1 cellular context compared by ENCODE assay signal in the genomic region with DNA sequence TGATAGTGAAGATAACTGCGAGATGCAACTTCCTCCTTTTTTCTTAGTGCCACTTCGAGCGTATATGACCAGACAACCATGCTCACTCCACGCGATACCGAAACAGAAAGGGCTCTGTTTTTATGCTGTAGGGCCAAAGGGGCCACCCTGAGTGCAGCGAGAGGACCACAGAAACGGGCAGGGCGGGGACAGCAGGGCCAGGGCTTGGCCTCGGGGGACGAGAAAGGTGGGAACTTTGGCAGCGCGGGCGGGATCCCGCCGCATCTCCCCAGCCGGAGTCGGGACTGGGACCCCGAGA.
TF ChIP-seq lines count a peak whose summit lies in the region.

No MANE protein-coding gene starts in this region.

TF ChIP-seq in K562, 482 proteins besides CTCF, POLR2A, EP300 and RAD21 (continued from another document and continues in another):
- TF ChIP-seq, protein P1, sequence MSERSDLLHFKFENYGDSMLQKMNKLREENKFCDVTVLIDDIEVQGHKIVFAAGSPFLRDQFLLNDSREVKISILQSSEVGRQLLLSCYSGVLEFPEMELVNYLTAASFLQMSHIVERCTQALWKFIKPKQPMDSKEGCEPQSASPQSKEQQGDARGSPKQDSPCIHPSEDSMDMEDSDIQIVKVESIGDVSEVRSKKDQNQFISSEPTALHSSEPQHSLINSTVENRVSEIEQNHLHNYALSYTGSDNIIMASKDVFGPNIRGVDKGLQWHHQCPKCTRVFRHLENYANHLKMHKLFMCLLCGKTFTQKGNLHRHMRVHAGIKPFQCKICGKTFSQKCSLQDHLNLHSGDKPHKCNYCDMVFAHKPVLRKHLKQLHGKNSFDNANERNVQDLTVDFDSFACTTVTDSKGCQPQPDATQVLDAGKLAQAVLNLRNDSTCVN (CRISPR knock-in tag; IDR thresholded peaks at IDR 0.05), result no peak
- TF ChIP-seq CEBPB (tag; IDR thresholded peaks at IDR 0.05), result no peak
- no peak for TF ChIP-seq HNRNPH1 (optimal IDR thresholded peaks at IDR 0.05; ENCODE audit: low read depth, low read length)
- TF ChIP-seq ZNF764 (CRISPR knock-in tag; IDR thresholded peaks at IDR 0.05; ENCODE audit: low read depth), result no peak
- TF ChIP-seq SIN3A (IDR thresholded peaks at IDR 0.05; ENCODE audit: borderline replicate concordance in 2 of 2, control insufficient read depth in 1 of 2, low read depth in 2 of 2, low read length in 2 of 2), result 0 out of 4 replicates have a peak, but pooled peaks of 1 of the 2 experiments have one; percentile 15
- no peak for TF ChIP-seq ZNF3 (CRISPR knock-in tag; IDR thresholded peaks at IDR 0.05)
- no peak for TF ChIP-seq DDX20 (tag; IDR thresholded peaks at IDR 0.05; ENCODE audit: low read depth)
- no peak for TF ChIP-seq ZNF217 (CRISPR knock-in tag; IDR thresholded peaks at IDR 0.05)
- TF ChIP-seq CBX1 (IDR thresholded peaks at IDR 0.05; ENCODE audit: low read depth), result no peak
- no peak for TF ChIP-seq ZNF165 (CRISPR knock-in tag; IDR thresholded peaks at IDR 0.05; ENCODE audit: borderline replicate concordance)
- no peak for TF ChIP-seq HNRNPL (IDR thresholded peaks at IDR 0.05; ENCODE audit: low read depth, low read length)
- TF ChIP-seq SAP30 (IDR thresholded peaks at IDR 0.05; ENCODE audit: borderline replicate concordance, insufficient read depth, low read depth, low read length, poor library complexity, severe bottlenecking), result no peak
- no peak for TF ChIP-seq TCF7 (IDR thresholded peaks at IDR 0.05; ENCODE audit: borderline replicate concordance)
- no peak; a peak in 1 of 4 replicates for TF ChIP-seq FOXK2 (conservative IDR thresholded peaks at IDR 0.05 in 1 of 2, IDR thresholded peaks at IDR 0.05 in 1 of 2; ENCODE audit: low read depth in 2 of 2)
- TF ChIP-seq, protein P2, sequence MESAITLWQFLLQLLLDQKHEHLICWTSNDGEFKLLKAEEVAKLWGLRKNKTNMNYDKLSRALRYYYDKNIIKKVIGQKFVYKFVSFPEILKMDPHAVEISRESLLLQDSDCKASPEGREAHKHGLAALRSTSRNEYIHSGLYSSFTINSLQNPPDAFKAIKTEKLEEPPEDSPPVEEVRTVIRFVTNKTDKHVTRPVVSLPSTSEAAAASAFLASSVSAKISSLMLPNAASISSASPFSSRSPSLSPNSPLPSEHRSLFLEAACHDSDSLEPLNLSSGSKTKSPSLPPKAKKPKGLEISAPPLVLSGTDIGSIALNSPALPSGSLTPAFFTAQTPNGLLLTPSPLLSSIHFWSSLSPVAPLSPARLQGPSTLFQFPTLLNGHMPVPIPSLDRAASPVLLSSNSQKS (CRISPR knock-in tag; IDR thresholded peaks at IDR 0.05), result no peak
- TF ChIP-seq SMAD2 (IDR thresholded peaks at IDR 0.05; ENCODE audit: low read depth, low read length), result no peak
- TF ChIP-seq RBM22 (IDR thresholded peaks at IDR 0.05; ENCODE audit: low read depth, low read length, poor library complexity, severe bottlenecking), result no peak
- TF ChIP-seq RBM15 (IDR thresholded peaks at IDR 0.05; ENCODE audit: insufficient read depth, low read length), result no peak
- no peak for TF ChIP-seq PYGO2 (tag; IDR thresholded peaks at IDR 0.05)
- TF ChIP-seq ZC3H4 (CRISPR knock-in tag; IDR thresholded peaks at IDR 0.05; ENCODE audit: borderline replicate concordance), result 0 out of 2 replicates have a peak, but pooled peaks have one; percentile 69
- no peak for TF ChIP-seq IFI16 (CRISPR knock-in tag; IDR thresholded peaks at IDR 0.05)
- peak; percentile 47; the same call in 1 of the 2 replicates for TF ChIP-seq NFRKB (IDR thresholded peaks at IDR 0.05; ENCODE audit: low read depth)
- no peak for TF ChIP-seq MTA1 (IDR thresholded peaks at IDR 0.05; ENCODE audit: borderline replicate concordance)
- TF ChIP-seq SP2 (IDR thresholded peaks at IDR 0.05; ENCODE audit: extremely low read depth, low read depth, low read length, poor library complexity, severe bottlenecking), result no peak
- 0 out of 2 replicates have a peak, but pooled peaks have one; percentile 33 for TF ChIP-seq ZBTB1 (CRISPR knock-in tag; IDR thresholded peaks at IDR 0.05; ENCODE audit: borderline replicate concordance, low read depth)
- TF ChIP-seq, protein P3, sequence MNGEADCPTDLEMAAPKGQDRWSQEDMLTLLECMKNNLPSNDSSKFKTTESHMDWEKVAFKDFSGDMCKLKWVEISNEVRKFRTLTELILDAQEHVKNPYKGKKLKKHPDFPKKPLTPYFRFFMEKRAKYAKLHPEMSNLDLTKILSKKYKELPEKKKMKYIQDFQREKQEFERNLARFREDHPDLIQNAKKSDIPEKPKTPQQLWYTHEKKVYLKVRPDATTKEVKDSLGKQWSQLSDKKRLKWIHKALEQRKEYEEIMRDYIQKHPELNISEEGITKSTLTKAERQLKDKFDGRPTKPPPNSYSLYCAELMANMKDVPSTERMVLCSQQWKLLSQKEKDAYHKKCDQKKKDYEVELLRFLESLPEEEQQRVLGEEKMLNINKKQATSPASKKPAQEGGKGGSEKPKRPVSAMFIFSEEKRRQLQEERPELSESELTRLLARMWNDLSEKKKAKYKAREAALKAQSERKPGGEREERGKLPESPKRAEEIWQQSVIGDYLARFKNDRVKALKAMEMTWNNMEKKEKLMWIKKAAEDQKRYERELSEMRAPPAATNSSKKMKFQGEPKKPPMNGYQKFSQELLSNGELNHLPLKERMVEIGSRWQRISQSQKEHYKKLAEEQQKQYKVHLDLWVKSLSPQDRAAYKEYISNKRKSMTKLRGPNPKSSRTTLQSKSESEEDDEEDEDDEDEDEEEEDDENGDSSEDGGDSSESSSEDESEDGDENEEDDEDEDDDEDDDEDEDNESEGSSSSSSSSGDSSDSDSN (IDR thresholded peaks at IDR 0.05; ENCODE audit: borderline replicate concordance in 1 of 2, low read depth in 2 of 2, low read length in 2 of 2), result no peak
- no peak for TF ChIP-seq MCM3 (IDR thresholded peaks at IDR 0.05)
- peak; percentile 34; the same call in 1 of the 2 replicates for TF ChIP-seq ELF1 (tag; IDR thresholded peaks at IDR 0.05)
- no peak for TF ChIP-seq PHTF2 (CRISPR knock-in tag; IDR thresholded peaks at IDR 0.05)
- TF ChIP-seq ZNF408 (CRISPR knock-in tag; IDR thresholded peaks at IDR 0.05; ENCODE audit: low read depth), result no peak
- TF ChIP-seq, protein P4, sequence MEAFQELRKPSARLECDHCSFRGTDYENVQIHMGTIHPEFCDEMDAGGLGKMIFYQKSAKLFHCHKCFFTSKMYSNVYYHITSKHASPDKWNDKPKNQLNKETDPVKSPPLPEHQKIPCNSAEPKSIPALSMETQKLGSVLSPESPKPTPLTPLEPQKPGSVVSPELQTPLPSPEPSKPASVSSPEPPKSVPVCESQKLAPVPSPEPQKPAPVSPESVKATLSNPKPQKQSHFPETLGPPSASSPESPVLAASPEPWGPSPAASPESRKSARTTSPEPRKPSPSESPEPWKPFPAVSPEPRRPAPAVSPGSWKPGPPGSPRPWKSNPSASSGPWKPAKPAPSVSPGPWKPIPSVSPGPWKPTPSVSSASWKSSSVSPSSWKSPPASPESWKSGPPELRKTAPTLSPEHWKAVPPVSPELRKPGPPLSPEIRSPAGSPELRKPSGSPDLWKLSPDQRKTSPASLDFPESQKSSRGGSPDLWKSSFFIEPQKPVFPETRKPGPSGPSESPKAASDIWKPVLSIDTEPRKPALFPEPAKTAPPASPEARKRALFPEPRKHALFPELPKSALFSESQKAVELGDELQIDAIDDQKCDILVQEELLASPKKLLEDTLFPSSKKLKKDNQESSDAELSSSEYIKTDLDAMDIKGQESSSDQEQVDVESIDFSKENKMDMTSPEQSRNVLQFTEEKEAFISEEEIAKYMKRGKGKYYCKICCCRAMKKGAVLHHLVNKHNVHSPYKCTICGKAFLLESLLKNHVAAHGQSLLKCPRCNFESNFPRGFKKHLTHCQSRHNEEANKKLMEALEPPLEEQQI (IDR thresholded peaks at IDR 0.05), result no peak
- no peak for TF ChIP-seq DACH1 (IDR thresholded peaks at IDR 0.05; ENCODE audit: partially characterized antibody)
- TF ChIP-seq SMAD4 (CRISPR knock-in tag; conservative IDR thresholded peaks at IDR 0.05), result no peak
- TF ChIP-seq TCFL5 (CRISPR knock-in tag; conservative IDR thresholded peaks at IDR 0.05), result no peak
- TF ChIP-seq, protein P5, sequence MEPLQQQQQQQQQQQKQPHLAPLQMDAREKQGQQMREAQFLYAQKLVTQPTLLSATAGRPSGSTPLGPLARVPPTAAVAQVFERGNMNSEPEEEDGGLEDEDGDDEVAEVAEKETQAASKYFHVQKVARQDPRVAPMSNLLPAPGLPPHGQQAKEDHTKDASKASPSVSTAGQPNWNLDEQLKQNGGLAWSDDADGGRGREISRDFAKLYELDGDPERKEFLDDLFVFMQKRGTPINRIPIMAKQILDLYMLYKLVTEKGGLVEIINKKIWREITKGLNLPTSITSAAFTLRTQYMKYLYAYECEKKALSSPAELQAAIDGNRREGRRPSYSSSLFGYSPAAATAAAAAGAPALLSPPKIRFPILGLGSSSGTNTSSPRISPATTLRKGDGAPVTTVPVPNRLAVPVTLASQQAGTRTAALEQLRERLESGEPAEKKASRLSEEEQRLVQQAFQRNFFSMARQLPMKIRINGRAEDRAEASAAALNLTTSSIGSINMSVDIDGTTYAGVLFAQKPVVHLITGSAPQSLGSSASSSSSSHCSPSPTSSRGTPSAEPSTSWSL (CRISPR knock-in tag; IDR thresholded peaks at IDR 0.05; ENCODE audit: borderline replicate concordance), result no peak
- no peak for TF ChIP-seq ZNF41 (CRISPR knock-in tag; conservative IDR thresholded peaks at IDR 0.05)
- TF ChIP-seq ZFP1 (CRISPR knock-in tag; IDR thresholded peaks at IDR 0.05), result no peak
- TF ChIP-seq ZNF830 (CRISPR knock-in tag; IDR thresholded peaks at IDR 0.05), result no peak
- TF ChIP-seq GTF2E2 (tag; IDR thresholded peaks at IDR 0.05), result no peak
- TF ChIP-seq ZBTB17 (CRISPR knock-in tag; IDR thresholded peaks at IDR 0.05), result no peak
- TF ChIP-seq DIDO1 (tag; IDR thresholded peaks at IDR 0.05; ENCODE audit: low read depth), result no peak
- TF ChIP-seq PTTG1 (tag; IDR thresholded peaks at IDR 0.05; ENCODE audit: low read depth), result no peak
- TF ChIP-seq SRSF1 (IDR thresholded peaks at IDR 0.05; ENCODE audit: low read depth, low read length), result no peak
- no peak for TF ChIP-seq MTA2 (IDR thresholded peaks at IDR 0.05; ENCODE audit: low read depth)
- TF ChIP-seq, protein P6, sequence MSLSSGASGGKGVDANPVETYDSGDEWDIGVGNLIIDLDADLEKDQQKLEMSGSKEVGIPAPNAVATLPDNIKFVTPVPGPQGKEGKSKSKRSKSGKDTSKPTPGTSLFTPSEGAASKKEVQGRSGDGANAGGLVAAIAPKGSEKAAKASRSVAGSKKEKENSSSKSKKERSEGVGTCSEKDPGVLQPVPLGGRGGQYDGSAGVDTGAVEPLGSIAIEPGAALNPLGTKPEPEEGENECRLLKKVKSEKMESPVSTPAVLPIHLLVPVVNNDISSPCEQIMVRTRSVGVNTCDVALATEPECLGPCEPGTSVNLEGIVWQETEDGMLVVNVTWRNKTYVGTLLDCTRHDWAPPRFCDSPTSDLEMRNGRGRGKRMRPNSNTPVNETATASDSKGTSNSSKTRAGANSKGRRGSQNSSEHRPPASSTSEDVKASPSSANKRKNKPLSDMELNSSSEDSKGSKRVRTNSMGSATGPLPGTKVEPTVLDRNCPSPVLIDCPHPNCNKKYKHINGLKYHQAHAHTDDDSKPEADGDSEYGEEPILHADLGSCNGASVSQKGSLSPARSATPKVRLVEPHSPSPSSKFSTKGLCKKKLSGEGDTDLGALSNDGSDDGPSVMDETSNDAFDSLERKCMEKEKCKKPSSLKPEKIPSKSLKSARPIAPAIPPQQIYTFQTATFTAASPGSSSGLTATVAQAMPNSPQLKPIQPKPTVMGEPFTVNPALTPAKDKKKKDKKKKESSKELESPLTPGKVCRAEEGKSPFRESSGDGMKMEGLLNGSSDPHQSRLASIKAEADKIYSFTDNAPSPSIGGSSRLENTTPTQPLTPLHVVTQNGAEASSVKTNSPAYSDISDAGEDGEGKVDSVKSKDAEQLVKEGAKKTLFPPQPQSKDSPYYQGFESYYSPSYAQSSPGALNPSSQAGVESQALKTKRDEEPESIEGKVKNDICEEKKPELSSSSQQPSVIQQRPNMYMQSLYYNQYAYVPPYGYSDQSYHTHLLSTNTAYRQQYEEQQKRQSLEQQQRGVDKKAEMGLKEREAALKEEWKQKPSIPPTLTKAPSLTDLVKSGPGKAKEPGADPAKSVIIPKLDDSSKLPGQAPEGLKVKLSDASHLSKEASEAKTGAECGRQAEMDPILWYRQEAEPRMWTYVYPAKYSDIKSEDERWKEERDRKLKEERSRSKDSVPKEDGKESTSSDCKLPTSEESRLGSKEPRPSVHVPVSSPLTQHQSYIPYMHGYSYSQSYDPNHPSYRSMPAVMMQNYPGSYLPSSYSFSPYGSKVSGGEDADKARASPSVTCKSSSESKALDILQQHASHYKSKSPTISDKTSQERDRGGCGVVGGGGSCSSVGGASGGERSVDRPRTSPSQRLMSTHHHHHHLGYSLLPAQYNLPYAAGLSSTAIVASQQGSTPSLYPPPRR (CRISPR knock-in tag; IDR thresholded peaks at IDR 0.05; ENCODE audit: borderline replicate concordance), result no peak
- TF ChIP-seq, protein P7, sequence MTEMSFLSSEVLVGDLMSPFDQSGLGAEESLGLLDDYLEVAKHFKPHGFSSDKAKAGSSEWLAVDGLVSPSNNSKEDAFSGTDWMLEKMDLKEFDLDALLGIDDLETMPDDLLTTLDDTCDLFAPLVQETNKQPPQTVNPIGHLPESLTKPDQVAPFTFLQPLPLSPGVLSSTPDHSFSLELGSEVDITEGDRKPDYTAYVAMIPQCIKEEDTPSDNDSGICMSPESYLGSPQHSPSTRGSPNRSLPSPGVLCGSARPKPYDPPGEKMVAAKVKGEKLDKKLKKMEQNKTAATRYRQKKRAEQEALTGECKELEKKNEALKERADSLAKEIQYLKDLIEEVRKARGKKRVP (CRISPR knock-in tag; IDR thresholded peaks at IDR 0.05), result no peak
- TF ChIP-seq HLTF (IDR thresholded peaks at IDR 0.05), result no peak
- no peak for TF ChIP-seq HNRNPK (IDR thresholded peaks at IDR 0.05; ENCODE audit: low read depth, low read length, poor library complexity, severe bottlenecking)
- TF ChIP-seq KHSRP (IDR thresholded peaks at IDR 0.05), result no peak
- TF ChIP-seq, protein P8, sequence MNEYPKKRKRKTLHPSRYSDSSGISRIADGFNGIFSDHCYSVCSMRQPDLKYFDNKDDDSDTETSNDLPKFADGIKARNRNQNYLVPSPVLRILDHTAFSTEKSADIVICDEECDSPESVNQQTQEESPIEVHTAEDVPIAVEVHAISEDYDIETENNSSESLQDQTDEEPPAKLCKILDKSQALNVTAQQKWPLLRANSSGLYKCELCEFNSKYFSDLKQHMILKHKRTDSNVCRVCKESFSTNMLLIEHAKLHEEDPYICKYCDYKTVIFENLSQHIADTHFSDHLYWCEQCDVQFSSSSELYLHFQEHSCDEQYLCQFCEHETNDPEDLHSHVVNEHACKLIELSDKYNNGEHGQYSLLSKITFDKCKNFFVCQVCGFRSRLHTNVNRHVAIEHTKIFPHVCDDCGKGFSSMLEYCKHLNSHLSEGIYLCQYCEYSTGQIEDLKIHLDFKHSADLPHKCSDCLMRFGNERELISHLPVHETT (CRISPR knock-in tag; conservative IDR thresholded peaks at IDR 0.05 in 1 of 2, IDR thresholded peaks at IDR 0.05 in 1 of 2), result no peak; a peak in 1 of 4 replicates
- no peak for TF ChIP-seq ATF7 (IDR thresholded peaks at IDR 0.05)
- peak; percentile 90 for TF ChIP-seq ZNF175 (CRISPR knock-in tag; IDR thresholded peaks at IDR 0.05; ENCODE audit: low read depth)
- TF ChIP-seq HMG20B (CRISPR knock-in tag; IDR thresholded peaks at IDR 0.05), result no peak
- TF ChIP-seq PTBP1 (IDR thresholded peaks at IDR 0.05; ENCODE audit: low read depth, low read length), result no peak
- no peak for TF ChIP-seq NFE2L1 (tag; IDR thresholded peaks at IDR 0.05; ENCODE audit: borderline replicate concordance, low read depth)
- TF ChIP-seq ZNF263 (CRISPR knock-in tag; IDR thresholded peaks at IDR 0.05; ENCODE audit: borderline replicate concordance), result peak; percentile 12; the same call in 1 of the 2 replicates
